Comparison of ENCODE assay signal across 12 cellular contexts in genomic region chr2:27966466-27966865, GRCh38.
DNase-seq lines count a peak whose midpoint lies in the region; TF ChIP-seq lines count a peak whose summit lies in the region.
"Had no signal": no experiment of that assay in that cellular context is flagged by ENCODE, and none has a peak within 500 bp of the region (broad histone marks: within the 10 kb centered on the region; RNA-seq: fewer than 3 reads in every experiment).

No MANE protein-coding gene starts in this region.

- H3F3A ChIP-seq in GM23248 (ENCODE audit: insufficient read depth): peaks cover 15% of the 10 kb centered on the region

- DNase-seq in GM23248: peak; percentile 8
- peak; percentile 34 for DNase-seq in fibroblast of the aortic adventitia (ENCODE audit: low read depth)
- peak; percentile 12 for DNase-seq in pons (ENCODE audit: low spot score)
- DNase-seq in NCI-H146 treated with DMSO at 0.1 percent for 48 hours (lab: John Stamatoyannopoulos, UW; ENCODE audit: unreplicated experiment): no peak
- DNase-seq in NCI-H1694 treated with DMSO at 0.1 percent for 48 hours (lab: John Stamatoyannopoulos, UW): no peak
- DNase-seq in HAP-1 (ENCODE audit: low spot score in 2 of 2): no peak
- DNase-seq: foreskin melanocyte, KBM-7, SIG-M5, spleen had no signal

- H3K79me2 ChIP-seq in GM23248 (ENCODE audit: insufficient read depth): peaks cover 30% of the 10 kb centered on the region

- no peak overlapping the region for H3K27ac ChIP-seq in GM23248
- H3K27ac ChIP-seq in VCaP: peak overlapping the region; percentile 75
- H3K27ac ChIP-seq: ascending aorta had no signal

- TF ChIP-seq CTCF in VCaP (conservative IDR thresholded peaks at IDR 0.05) (no peak), fibroblast of the aortic adventitia (IDR thresholded peaks at IDR 0.05; ENCODE audit: insufficient read depth, low read length) (no peak)

- H3K36me3 ChIP-seq in GM23248 (ENCODE audit: low read depth): no peaks in the 10 kb centered on the region
- H3K36me3 ChIP-seq in HAP-1 (replicated peaks): no peaks in the 10 kb centered on the region
- H3K36me3 ChIP-seq: ascending aorta had no signal

- H3K9me2 ChIP-seq in GM23248 (ENCODE audit: insufficient read depth): no peaks in the 10 kb centered on the region

- H3K9me3 ChIP-seq in GM23248 (ENCODE audit: low read depth) (no peaks in the 10 kb centered on the region), HAP-1 (no peaks in the 10 kb centered on the region)
- H3K9me3 ChIP-seq: ascending aorta had no signal

- H3K4me1 ChIP-seq in GM23248 (ENCODE audit: insufficient read depth) (peaks cover 11% of the 10 kb centered on the region), HAP-1 (no peaks in the 10 kb centered on the region)
- H3K4me1 ChIP-seq: ascending aorta had no signal

- H3K9ac ChIP-seq in GM23248: no peak overlapping the region

- no peak overlapping the region for H2AFZ ChIP-seq in GM23248

- WGBS in GM23248 (ENCODE audit: low coverage in 1 of 2, low lambda C conversion rate in 2 of 2, missing lambda C conversion rate in 2 of 2), 2 experiments: 48 to 62% methylated on average over 3 of the region's 3 CpGs

- in situ Hi-C loops in GM23248 (cut with MboI) (no loop called here), HAP-1 (cut with MboI; ENCODE audit: low sequenced_read_pairs) (no loop called here)

- no peak overlapping the region for H3K4me3 ChIP-seq in GM23248
- no peak overlapping the region for H3K4me3 ChIP-seq in fibroblast of the aortic adventitia (ENCODE audit: low read depth, low read length)
- H3K4me3 ChIP-seq in HAP-1: no peak overlapping the region
- H3K4me3 ChIP-seq: ascending aorta, spleen had no signal

- no peaks in the 10 kb centered on the region for H3K27me3 ChIP-seq in GM23248 (replicated peaks; ENCODE audit: insufficient read depth)
- no peaks in the 10 kb centered on the region for H3K27me3 ChIP-seq in HAP-1 (ENCODE audit: low read depth)
- H3K27me3 ChIP-seq: ascending aorta, spleen had no signal

- H4K20me1 ChIP-seq in GM23248 (ENCODE audit: insufficient read depth): no peaks in the 10 kb centered on the region

- H3K4me2 ChIP-seq in GM23248 (ENCODE audit: unreplicated experiment): no peak overlapping the region

Comparison
In these comparisons a context has a peak if more than half of its experiments do, and no peak if none do; other contexts are left out.
1. DNase-seq: peak in GM23248 (single experiment), fibroblast of the aortic adventitia (single experiment) and pons (single experiment); none in NCI-H146 treated with DMSO at 0.1 percent for 48 hours (single experiment), NCI-H1694 treated with DMSO at 0.1 percent for 48 hours (single experiment) and HAP-1 (0 of 2).